In the genomic region with DNA sequence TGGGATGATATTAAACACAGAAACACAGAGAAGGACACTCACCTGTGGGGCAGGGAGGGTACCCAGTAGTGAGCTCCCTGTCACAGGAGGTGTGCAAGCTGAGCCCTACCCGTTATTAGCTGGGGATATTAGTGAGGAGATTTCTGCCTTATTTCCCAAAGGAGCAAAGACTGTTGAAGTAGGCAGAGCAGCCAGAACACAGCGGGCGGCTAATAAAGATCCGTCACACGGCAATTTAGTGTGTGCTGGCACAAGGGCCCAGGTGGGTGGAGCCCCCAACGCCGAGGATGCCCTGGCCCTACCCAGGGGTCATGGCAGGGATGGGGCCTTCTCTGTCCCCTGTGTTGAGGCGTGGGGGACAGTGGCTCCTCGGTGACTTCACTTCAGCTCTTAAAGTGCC, we compare ENCODE assay signal across 21 cellular contexts. TPM values are rescaled to one million over a fixed set of nuclear protein-coding genes. Genes with fewer than 3 reads are reported as not detected.
"Had no signal": no experiment of that assay in that cellular context is flagged by ENCODE, and none has a peak within 500 bp of the region (broad histone marks: within the 10 kb centered on the region; RNA-seq: fewer than 3 reads in every experiment).

No MANE protein-coding gene starts in this region.

- H3K4me3 ChIP-seq: breast epithelium, colonic mucosa, esophagus squamous epithelium, gastrocnemius medialis, sigmoid colon, smooth muscle cell, transverse colon had no signal

- H3K27ac ChIP-seq: breast epithelium, colonic mucosa, esophagus squamous epithelium, gastrocnemius medialis, sigmoid colon, transverse colon had no signal

- H3K9me3 Mint-ChIP-seq: activated naive CD8-positive, alpha-beta T cell treated with anti-CD3 and anti-CD28 coated beads for 36 hours; central memory CD8-positive, alpha-beta T cell; effector memory CD8-positive, alpha-beta T cell; natural killer cell treated with Interleukin-12 subunit alpha and Interleukin-12 subunit beta and Interleukin-15 and Interleukin-18, amount 100 ng/mL, for 72 hours; stimulated activated memory B cell treated with anti-CD40 and anti-IgM and Interleukin-4, amounts not matched to agents 10 μg/mL and 1 μg/mL and 100 μg/mL, for 72 hours; WTC11 had no signal

- ATAC-seq: activated CD4-positive, alpha-beta T cell treated with anti-CD3 and anti-CD28 coated beads for 36 hours; effector memory CD8-positive, alpha-beta T cell had no signal

- H3K36me3 Mint-ChIP-seq: activated naive CD8-positive, alpha-beta T cell treated with anti-CD3 and anti-CD28 coated beads for 36 hours; natural killer cell treated with Interleukin-12 subunit alpha and Interleukin-12 subunit beta and Interleukin-15 and Interleukin-18, amount 100 ng/mL, for 72 hours; stimulated activated memory B cell treated with anti-CD40 and anti-IgM and Interleukin-4, amounts not matched to agents 10 μg/mL and 1 μg/mL and 100 μg/mL, for 72 hours; WTC11 had no signal

- H3K4me2 ChIP-seq: smooth muscle cell had no signal

- DNase-seq: activated CD4-positive, alpha-beta T cell treated with anti-CD3 and anti-CD28 coated beads, Interleukin-2, amount 50 U/mL, for 4 hours; activated naive CD4-positive, alpha-beta T cell treated with Interleukin-2 at 50 U/mL for 16 hours; activated T-cell treated with anti-CD3 and anti-CD28 coated beads, Interleukin-2, amount 50 U/mL, for 48 hours; effector memory CD8-positive, alpha-beta T cell; esophagus squamous epithelium; stimulated activated CD4-positive, alpha-beta T cell treated with anti-CD3 and anti-CD28 coated beads, Interleukin-15, amount 100 ng/mL, for 24 hours; T-helper 9 cell had no signal

- H3K4me3 Mint-ChIP-seq: activated CD4-positive, alpha-beta T cell treated with anti-CD3 and anti-CD28 coated beads for 36 hours; activated naive CD8-positive, alpha-beta T cell treated with anti-CD3 and anti-CD28 coated beads for 36 hours; central memory CD8-positive, alpha-beta T cell; effector memory CD8-positive, alpha-beta T cell; natural killer cell treated with Interleukin-12 subunit alpha and Interleukin-12 subunit beta and Interleukin-15 and Interleukin-18, amount 100 ng/mL, for 72 hours; stimulated activated memory B cell treated with anti-CD40 and anti-IgM and Interleukin-4, amounts not matched to agents 10 μg/mL and 1 μg/mL and 100 μg/mL, for 72 hours; WTC11 had no signal

- H3K4me1 Mint-ChIP-seq: central memory CD8-positive, alpha-beta T cell had no signal

- H3K9me3 ChIP-seq: breast epithelium, colonic mucosa, esophagus squamous epithelium, gastrocnemius medialis, sigmoid colon, transverse colon had no signal

- H3K4me1 ChIP-seq: breast epithelium, colonic mucosa, gastrocnemius medialis had no signal

- H3K36me3 ChIP-seq: breast epithelium, colonic mucosa, esophagus squamous epithelium, gastrocnemius medialis, sigmoid colon, transverse colon had no signal

- H3K27ac Mint-ChIP-seq: activated CD4-positive, alpha-beta T cell treated with anti-CD3 and anti-CD28 coated beads for 36 hours; activated naive CD8-positive, alpha-beta T cell treated with anti-CD3 and anti-CD28 coated beads for 36 hours; effector memory CD8-positive, alpha-beta T cell; natural killer cell treated with Interleukin-12 subunit alpha and Interleukin-12 subunit beta and Interleukin-15 and Interleukin-18, amount 100 ng/mL, for 72 hours; stimulated activated memory B cell treated with anti-CD40 and anti-IgM and Interleukin-4, amounts not matched to agents 10 μg/mL and 1 μg/mL and 100 μg/mL, for 72 hours; WTC11 had no signal

- FAIRE-seq: astrocyte had no signal

RNA-seq across cellular contexts. Expression of a gene that starts 8.3 kb away (rescaled TPM):
- total RNA-seq: activated CD4-positive, alpha-beta T cell treated with anti-CD3 and anti-CD28 coated beads for 36 hours; activated CD8-positive, alpha-beta memory T cell treated with anti-CD3 and anti-CD28 coated beads for 36 hours; activated naive CD8-positive, alpha-beta T cell treated with anti-CD3 and anti-CD28 coated beads for 36 hours had no signal
